Comparison of ENCODE assay signal across 1 cellular context in genomic region chr10:120850911-120851865, GRCh38.
A peak's percentile ranks its signal among the peaks of the same experiment; 100 is the strongest.
TF ChIP-seq lines count a peak whose summit lies in the region.

WDR11 (plus strand) TSS chr10:120851362; CDS start chr10:120851421, 59 bp downstream.

TF ChIP-seq in HepG2, 621 proteins besides CTCF, POLR2A, EP300 and RAD21 (continued from another document and continues in another):
- no peak for TF ChIP-seq SNAPC4 (CRISPR knock-in tag; IDR thresholded peaks at IDR 0.05)
- TF ChIP-seq ZNF501 (CRISPR knock-in tag; IDR thresholded peaks at IDR 0.05) = peak; percentile 96
- TF ChIP-seq JARID2 (CRISPR knock-in tag; IDR thresholded peaks at IDR 0.05; ENCODE audit: insufficient replicate concordance) = peak; percentile 38
- TF ChIP-seq SMC3 (IDR thresholded peaks at IDR 0.05; ENCODE audit: low read length) = peak; percentile 5; the same call in 1 of the 2 replicates
- TF ChIP-seq, protein P1, sequence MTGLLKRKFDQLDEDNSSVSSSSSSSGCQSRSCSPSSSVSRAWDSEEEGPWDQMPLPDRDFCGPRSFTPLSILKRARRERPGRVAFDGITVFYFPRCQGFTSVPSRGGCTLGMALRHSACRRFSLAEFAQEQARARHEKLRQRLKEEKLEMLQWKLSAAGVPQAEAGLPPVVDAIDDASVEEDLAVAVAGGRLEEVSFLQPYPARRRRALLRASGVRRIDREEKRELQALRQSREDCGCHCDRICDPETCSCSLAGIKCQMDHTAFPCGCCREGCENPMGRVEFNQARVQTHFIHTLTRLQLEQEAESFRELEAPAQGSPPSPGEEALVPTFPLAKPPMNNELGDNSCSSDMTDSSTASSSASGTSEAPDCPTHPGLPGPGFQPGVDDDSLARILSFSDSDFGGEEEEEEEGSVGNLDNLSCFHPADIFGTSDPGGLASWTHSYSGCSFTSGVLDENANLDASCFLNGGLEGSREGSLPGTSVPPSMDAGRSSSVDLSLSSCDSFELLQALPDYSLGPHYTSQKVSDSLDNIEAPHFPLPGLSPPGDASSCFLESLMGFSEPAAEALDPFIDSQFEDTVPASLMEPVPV (CRISPR knock-in tag; IDR thresholded peaks at IDR 0.05) = peak; percentile 91
- TF ChIP-seq GABPB1 (CRISPR knock-in tag; IDR thresholded peaks at IDR 0.05) = peak; percentile 99
- TF ChIP-seq CC2D1A (CRISPR knock-in tag; IDR thresholded peaks at IDR 0.05) = no peak
- TF ChIP-seq CBFB (CRISPR knock-in tag; IDR thresholded peaks at IDR 0.05) = peak; percentile 84
- TF ChIP-seq, protein P2, sequence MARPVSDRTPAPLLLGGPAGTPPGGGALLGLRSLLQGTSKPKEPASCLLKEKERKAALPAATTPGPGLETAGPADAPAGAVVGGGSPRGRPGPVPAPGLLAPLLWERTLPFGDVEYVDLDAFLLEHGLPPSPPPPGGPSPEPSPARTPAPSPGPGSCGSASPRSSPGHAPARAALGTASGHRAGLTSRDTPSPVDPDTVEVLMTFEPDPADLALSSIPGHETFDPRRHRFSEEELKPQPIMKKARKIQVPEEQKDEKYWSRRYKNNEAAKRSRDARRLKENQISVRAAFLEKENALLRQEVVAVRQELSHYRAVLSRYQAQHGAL (CRISPR knock-in tag; IDR thresholded peaks at IDR 0.05; ENCODE audit: not compliant biosample characterization) = no peak
- TF ChIP-seq ZNF224 (CRISPR knock-in tag; IDR thresholded peaks at IDR 0.05) = peak; percentile 60; the same call in 1 of the 2 replicates
- peak; percentile 85 for TF ChIP-seq MIXL1 (CRISPR knock-in tag; IDR thresholded peaks at IDR 0.05)
- TF ChIP-seq, protein P3, sequence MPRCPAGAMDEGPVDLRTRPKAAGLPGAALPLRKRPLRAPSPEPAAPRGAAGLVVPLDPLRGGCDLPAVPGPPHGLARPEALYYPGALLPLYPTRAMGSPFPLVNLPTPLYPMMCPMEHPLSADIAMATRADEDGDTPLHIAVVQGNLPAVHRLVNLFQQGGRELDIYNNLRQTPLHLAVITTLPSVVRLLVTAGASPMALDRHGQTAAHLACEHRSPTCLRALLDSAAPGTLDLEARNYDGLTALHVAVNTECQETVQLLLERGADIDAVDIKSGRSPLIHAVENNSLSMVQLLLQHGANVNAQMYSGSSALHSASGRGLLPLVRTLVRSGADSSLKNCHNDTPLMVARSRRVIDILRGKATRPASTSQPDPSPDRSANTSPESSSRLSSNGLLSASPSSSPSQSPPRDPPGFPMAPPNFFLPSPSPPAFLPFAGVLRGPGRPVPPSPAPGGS (CRISPR knock-in tag; IDR thresholded peaks at IDR 0.05) = 0 out of 2 replicates have a peak, but pooled peaks have one; percentile 35
- peak; percentile 87 for TF ChIP-seq RFXAP (CRISPR knock-in tag; IDR thresholded peaks at IDR 0.05; ENCODE audit: borderline replicate concordance)
- peak; percentile 87 for TF ChIP-seq TAF1 (CRISPR knock-in tag; IDR thresholded peaks at IDR 0.05)
- no peak for TF ChIP-seq ZNF546 (CRISPR knock-in tag; conservative IDR thresholded peaks at IDR 0.05)
- TF ChIP-seq, protein P4, sequence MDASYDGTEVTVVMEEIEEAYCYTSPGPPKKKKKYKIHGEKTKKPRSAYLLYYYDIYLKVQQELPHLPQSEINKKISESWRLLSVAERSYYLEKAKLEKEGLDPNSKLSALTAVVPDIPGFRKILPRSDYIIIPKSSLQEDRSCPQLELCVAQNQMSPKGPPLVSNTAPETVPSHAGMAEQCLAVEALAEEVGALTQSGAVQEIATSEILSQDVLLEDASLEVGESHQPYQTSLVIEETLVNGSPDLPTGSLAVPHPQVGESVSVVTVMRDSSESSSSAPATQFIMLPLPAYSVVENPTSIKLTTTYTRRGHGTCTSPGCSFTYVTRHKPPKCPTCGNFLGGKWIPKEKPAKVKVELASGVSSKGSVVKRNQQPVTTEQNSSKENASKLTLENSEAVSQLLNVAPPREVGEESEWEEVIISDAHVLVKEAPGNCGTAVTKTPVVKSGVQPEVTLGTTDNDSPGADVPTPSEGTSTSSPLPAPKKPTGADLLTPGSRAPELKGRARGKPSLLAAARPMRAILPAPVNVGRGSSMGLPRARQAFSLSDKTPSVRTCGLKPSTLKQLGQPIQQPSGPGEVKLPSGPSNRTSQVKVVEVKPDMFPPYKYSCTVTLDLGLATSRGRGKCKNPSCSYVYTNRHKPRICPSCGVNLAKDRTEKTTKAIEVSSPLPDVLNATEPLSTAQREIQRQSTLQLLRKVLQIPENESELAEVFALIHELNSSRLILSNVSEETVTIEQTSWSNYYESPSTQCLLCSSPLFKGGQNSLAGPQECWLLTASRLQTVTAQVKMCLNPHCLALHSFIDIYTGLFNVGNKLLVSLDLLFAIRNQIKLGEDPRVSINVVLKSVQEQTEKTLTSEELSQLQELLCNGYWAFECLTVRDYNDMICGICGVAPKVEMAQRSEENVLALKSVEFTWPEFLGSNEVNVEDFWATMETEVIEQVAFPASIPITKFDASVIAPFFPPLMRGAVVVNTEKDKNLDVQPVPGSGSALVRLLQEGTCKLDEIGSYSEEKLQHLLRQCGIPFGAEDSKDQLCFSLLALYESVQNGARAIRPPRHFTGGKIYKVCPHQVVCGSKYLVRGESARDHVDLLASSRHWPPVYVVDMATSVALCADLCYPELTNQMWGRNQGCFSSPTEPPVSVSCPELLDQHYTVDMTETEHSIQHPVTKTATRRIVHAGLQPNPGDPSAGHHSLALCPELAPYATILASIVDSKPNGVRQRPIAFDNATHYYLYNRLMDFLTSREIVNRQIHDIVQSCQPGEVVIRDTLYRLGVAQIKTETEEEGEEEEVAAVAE (CRISPR knock-in tag; IDR thresholded peaks at IDR 0.05; ENCODE audit: borderline replicate concordance) = peak; percentile 82
- peak; percentile 92; the same call in 1 of the 2 replicates for TF ChIP-seq ZNF747 (CRISPR knock-in tag; IDR thresholded peaks at IDR 0.05; ENCODE audit: borderline replicate concordance)
- TF ChIP-seq, protein P5, sequence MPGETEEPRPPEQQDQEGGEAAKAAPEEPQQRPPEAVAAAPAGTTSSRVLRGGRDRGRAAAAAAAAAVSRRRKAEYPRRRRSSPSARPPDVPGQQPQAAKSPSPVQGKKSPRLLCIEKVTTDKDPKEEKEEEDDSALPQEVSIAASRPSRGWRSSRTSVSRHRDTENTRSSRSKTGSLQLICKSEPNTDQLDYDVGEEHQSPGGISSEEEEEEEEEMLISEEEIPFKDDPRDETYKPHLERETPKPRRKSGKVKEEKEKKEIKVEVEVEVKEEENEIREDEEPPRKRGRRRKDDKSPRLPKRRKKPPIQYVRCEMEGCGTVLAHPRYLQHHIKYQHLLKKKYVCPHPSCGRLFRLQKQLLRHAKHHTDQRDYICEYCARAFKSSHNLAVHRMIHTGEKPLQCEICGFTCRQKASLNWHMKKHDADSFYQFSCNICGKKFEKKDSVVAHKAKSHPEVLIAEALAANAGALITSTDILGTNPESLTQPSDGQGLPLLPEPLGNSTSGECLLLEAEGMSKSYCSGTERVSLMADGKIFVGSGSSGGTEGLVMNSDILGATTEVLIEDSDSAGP (CRISPR knock-in tag; IDR thresholded peaks at IDR 0.05; ENCODE audit: borderline replicate concordance) = peak; percentile 92; the same call in 1 of the 2 replicates
- TF ChIP-seq, protein P6, sequence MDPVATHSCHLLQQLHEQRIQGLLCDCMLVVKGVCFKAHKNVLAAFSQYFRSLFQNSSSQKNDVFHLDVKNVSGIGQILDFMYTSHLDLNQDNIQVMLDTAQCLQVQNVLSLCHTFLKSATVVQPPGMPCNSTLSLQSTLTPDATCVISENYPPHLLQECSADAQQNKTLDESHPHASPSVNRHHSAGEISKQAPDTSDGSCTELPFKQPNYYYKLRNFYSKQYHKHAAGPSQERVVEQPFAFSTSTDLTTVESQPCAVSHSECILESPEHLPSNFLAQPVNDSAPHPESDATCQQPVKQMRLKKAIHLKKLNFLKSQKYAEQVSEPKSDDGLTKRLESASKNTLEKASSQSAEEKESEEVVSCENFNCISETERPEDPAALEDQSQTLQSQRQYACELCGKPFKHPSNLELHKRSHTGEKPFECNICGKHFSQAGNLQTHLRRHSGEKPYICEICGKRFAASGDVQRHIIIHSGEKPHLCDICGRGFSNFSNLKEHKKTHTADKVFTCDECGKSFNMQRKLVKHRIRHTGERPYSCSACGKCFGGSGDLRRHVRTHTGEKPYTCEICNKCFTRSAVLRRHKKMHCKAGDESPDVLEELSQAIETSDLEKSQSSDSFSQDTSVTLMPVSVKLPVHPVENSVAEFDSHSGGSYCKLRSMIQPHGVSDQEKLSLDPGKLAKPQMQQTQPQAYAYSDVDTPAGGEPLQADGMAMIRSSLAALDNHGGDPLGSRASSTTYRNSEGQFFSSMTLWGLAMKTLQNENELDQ (CRISPR knock-in tag; IDR thresholded peaks at IDR 0.05; ENCODE audit: borderline replicate concordance) = peak; percentile 57; the same call in 1 of the 2 replicates
- TF ChIP-seq, protein P7, sequence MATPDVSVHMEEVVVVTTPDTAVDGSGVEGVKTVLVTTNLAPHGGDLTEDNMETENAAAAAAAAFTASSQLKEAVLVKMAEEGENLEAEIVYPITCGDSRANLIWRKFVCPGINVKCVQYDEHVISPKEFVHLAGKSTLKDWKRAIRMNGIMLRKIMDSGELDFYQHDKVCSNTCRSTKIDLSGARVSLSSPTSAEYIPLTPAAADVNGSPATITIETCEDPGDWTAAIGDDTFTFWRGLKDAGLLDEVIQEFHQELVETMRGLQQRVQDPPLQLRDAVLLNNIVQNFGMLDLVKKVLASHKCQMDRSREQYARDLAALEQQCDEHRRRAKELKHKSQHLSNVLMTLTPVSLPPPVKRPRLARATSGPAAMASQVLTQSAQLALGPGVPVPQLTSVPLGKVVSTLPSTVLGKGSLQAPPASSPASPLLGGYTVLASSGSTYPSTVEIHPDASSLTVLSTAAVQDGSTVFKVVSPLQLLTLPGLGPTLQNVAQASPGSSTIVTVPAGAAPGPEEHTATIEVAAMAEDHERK (CRISPR knock-in tag; IDR thresholded peaks at IDR 0.05; ENCODE audit: low read depth) = no peak
- TF ChIP-seq ZNF225 (CRISPR knock-in tag; IDR thresholded peaks at IDR 0.05) = 0 out of 2 replicates have a peak, but pooled peaks have one; percentile 57
- TF ChIP-seq DDIT3 (CRISPR knock-in tag; IDR thresholded peaks at IDR 0.05) = 0 out of 2 replicates have a peak, but pooled peaks have one; percentile 49
- TF ChIP-seq PHF8 (CRISPR knock-in tag; IDR thresholded peaks at IDR 0.05) = peak; percentile 99
- TF ChIP-seq ZNF274 (CRISPR knock-in tag; IDR thresholded peaks at IDR 0.05) = no peak; the same call in 1 of the 2 replicates
- TF ChIP-seq, protein P8, sequence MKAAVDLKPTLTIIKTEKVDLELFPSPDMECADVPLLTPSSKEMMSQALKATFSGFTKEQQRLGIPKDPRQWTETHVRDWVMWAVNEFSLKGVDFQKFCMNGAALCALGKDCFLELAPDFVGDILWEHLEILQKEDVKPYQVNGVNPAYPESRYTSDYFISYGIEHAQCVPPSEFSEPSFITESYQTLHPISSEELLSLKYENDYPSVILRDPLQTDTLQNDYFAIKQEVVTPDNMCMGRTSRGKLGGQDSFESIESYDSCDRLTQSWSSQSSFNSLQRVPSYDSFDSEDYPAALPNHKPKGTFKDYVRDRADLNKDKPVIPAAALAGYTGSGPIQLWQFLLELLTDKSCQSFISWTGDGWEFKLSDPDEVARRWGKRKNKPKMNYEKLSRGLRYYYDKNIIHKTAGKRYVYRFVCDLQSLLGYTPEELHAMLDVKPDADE (CRISPR knock-in tag; IDR thresholded peaks at IDR 0.05) = no peak
- TF ChIP-seq ZNF256 (CRISPR knock-in tag; conservative IDR thresholded peaks at IDR 0.05) = peak; percentile 78; the same call in 1 of the 2 replicates
- peak; percentile 51 for TF ChIP-seq BCL6 (CRISPR knock-in tag; IDR thresholded peaks at IDR 0.05)
- no peak for TF ChIP-seq SP2 (CRISPR knock-in tag; IDR thresholded peaks at IDR 0.05)
- TF ChIP-seq CHD2 (IDR thresholded peaks at IDR 0.05; ENCODE audit: low read depth, low read length) = peak; percentile 66
- TF ChIP-seq MAFF (IDR thresholded peaks at IDR 0.05; ENCODE audit: low read depth, low read length) = no peak
- no peak for TF ChIP-seq HOXA9 (CRISPR knock-in tag; IDR thresholded peaks at IDR 0.05; ENCODE audit: borderline replicate concordance)
- TF ChIP-seq HMG20B (CRISPR knock-in tag; conservative IDR thresholded peaks at IDR 0.05) = peak; percentile 27; the same call in 1 of the 2 replicates
- peak; percentile 73 for TF ChIP-seq TOPORS (CRISPR knock-in tag; IDR thresholded peaks at IDR 0.05)
- no peak for TF ChIP-seq SP1 (IDR thresholded peaks at IDR 0.05)
- peak; percentile 61 for TF ChIP-seq SP1 (CRISPR knock-in tag; IDR thresholded peaks at IDR 0.05)
- no peak for TF ChIP-seq E2F5 (CRISPR knock-in tag; conservative IDR thresholded peaks at IDR 0.05)
- TF ChIP-seq ZNF883 (CRISPR knock-in tag; IDR thresholded peaks at IDR 0.05; ENCODE audit: not compliant biosample characterization) = peak; percentile 77
- peak; percentile 41; the same call in 1 of the 2 replicates for TF ChIP-seq MXD4 (CRISPR knock-in tag; IDR thresholded peaks at IDR 0.05)
